15 cellular contexts compared by ENCODE assay signal in genomic region chr7:129605038-129605437, GRCh38.
"Had no signal": no experiment of that assay in that cellular context is flagged by ENCODE, and none has a peak within 500 bp of the region (broad histone marks: within the 10 kb centered on the region; RNA-seq: fewer than 3 reads in every experiment).

No MANE protein-coding gene starts in this region.

- H3K9me3 ChIP-seq: colonic mucosa, right lobe of liver, spleen, stomach, testis, upper lobe of right lung had no signal

- H3K36me3 ChIP-seq: colonic mucosa, right lobe of liver had no signal

- H3K27ac ChIP-seq: colonic mucosa, right lobe of liver, spleen, stomach, testis, upper lobe of right lung had no signal

- H3K4me3 ChIP-seq: colonic mucosa, right lobe of liver, spleen, stomach, testis, upper lobe of right lung had no signal

- H3K4me1 ChIP-seq: colonic mucosa had no signal

- DNase-seq: activated CD4-positive, alpha-beta T cell treated with anti-CD3 and anti-CD28 coated beads, Interleukin-2, amount 50 U/mL, for 4 hours; activated naive CD4-positive, alpha-beta T cell treated with anti-CD3 and anti-CD28 coated beads, Interleukin-2, amount 50 U/mL, for 16 hours; activated T-cell treated with anti-CD3 and anti-CD28 coated beads for 4 hours; central memory CD4-positive, alpha-beta T cell; colonic mucosa; effector CD4-positive, alpha-beta T cell; foreskin fibroblast; kidney; right lobe of liver; spleen; stomach; testis; upper lobe of right lung had no signal

- H3K27me3 ChIP-seq: colonic mucosa, right lobe of liver, spleen, stomach, testis, upper lobe of right lung had no signal

- H3K9me3 Mint-ChIP-seq: neural crest cell had no signal

- ATAC-seq: activated CD4-positive, CD25-positive, alpha-beta regulatory T cell treated with anti-CD3 and anti-CD28 coated beads, Interleukin-2, amount 50 U/mL, for 24 hours; upper lobe of right lung had no signal

- H3K4me3 Mint-ChIP-seq: neural crest cell had no signal
